Comparison of ENCODE assay signal across 1 cellular context in the genomic region with DNA sequence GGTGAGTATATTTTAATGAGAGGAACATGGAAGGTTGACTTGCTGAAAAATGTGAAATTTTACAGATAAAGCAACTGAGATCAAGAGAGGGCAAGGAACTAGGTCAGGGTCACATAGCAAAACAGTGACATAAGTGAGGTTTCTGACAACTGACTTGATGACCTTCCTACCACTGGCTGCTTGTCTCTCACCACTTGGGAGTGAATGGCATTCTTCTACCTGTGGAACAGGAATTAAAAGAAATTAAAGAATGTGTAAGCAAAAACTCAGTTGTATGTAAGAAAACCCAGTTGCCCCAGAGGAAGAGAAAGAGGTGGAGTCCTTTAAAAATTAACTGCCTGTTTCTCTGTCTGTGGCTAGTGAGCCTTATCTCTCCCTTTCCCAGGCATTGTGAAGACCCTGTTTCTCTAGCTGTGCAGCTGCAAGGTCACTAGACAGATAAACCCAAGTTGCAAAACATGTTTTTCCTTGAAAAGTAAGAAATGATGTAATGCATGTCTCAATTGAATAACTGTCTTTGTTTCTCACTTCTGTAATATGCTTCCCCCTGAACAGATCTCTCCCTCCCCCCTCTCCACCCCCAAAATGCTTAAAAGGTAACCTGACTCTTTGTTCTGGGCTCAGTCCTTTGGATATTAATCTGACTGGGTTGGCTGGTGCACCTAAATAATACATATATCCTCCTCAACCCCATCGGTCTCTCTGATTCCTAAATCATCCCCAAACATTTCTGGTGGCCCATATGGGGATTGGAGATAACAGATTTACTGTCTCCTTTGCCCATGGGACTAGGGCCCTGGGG.
TF ChIP-seq lines count a peak whose summit lies in the region.

No MANE protein-coding gene starts in this region.

TF ChIP-seq in K562, 482 proteins besides CTCF, POLR2A, EP300 and RAD21 (continued from another document and continues in another):
- TF ChIP-seq, protein P1, sequence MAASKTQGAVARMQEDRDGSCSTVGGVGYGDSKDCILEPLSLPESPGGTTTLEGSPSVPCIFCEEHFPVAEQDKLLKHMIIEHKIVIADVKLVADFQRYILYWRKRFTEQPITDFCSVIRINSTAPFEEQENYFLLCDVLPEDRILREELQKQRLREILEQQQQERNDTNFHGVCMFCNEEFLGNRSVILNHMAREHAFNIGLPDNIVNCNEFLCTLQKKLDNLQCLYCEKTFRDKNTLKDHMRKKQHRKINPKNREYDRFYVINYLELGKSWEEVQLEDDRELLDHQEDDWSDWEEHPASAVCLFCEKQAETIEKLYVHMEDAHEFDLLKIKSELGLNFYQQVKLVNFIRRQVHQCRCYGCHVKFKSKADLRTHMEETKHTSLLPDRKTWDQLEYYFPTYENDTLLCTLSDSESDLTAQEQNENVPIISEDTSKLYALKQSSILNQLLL (CRISPR knock-in tag; IDR thresholded peaks at IDR 0.05; ENCODE audit: borderline replicate concordance) = no peak
- TF ChIP-seq, protein P2, sequence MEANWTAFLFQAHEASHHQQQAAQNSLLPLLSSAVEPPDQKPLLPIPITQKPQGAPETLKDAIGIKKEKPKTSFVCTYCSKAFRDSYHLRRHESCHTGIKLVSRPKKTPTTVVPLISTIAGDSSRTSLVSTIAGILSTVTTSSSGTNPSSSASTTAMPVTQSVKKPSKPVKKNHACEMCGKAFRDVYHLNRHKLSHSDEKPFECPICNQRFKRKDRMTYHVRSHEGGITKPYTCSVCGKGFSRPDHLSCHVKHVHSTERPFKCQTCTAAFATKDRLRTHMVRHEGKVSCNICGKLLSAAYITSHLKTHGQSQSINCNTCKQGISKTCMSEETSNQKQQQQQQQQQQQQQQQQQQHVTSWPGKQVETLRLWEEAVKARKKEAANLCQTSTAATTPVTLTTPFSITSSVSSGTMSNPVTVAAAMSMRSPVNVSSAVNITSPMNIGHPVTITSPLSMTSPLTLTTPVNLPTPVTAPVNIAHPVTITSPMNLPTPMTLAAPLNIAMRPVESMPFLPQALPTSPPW (CRISPR knock-in tag; IDR thresholded peaks at IDR 0.05) = peak; percentile 82
- TF ChIP-seq ZNF12 (CRISPR knock-in tag; IDR thresholded peaks at IDR 0.05) = no peak
- no peak for TF ChIP-seq MEF2A (IDR thresholded peaks at IDR 0.05; ENCODE audit: control insufficient read depth, low read depth, low read length)
- 0 out of 2 replicates have a peak, but pooled peaks have one; percentile 18 for TF ChIP-seq MEF2D (tag; conservative IDR thresholded peaks at IDR 0.05; ENCODE audit: low read depth)
- no peak for TF ChIP-seq GABPB1 (CRISPR knock-in tag; IDR thresholded peaks at IDR 0.05)
- peak; percentile 72 for TF ChIP-seq TAF7 (tag; IDR thresholded peaks at IDR 0.05)
- peak; percentile 96 for TF ChIP-seq CBFA2T3 (IDR thresholded peaks at IDR 0.05)
- no peak for TF ChIP-seq NR2F6 (CRISPR knock-in tag; IDR thresholded peaks at IDR 0.05)
- TF ChIP-seq SNRNP70 (optimal IDR thresholded peaks at IDR 0.05; ENCODE audit: low read depth, low read length) = no peak
- TF ChIP-seq ZNF696 (CRISPR knock-in tag; conservative IDR thresholded peaks at IDR 0.05) = no peak
- no peak for TF ChIP-seq NRF1 (conservative IDR thresholded peaks at IDR 0.05 in 1 of 2, IDR thresholded peaks at IDR 0.05 in 1 of 2)
- TF ChIP-seq ARID2 (IDR thresholded peaks at IDR 0.05) = no peak
- TF ChIP-seq ZNF57 (CRISPR knock-in tag; IDR thresholded peaks at IDR 0.05) = no peak
- no peak for TF ChIP-seq SREBF1 (IDR thresholded peaks at IDR 0.05; ENCODE audit: borderline replicate concordance, low read depth, low read length)
- TF ChIP-seq ZSCAN29 (IDR thresholded peaks at IDR 0.05) = no peak
- TF ChIP-seq, protein P3, sequence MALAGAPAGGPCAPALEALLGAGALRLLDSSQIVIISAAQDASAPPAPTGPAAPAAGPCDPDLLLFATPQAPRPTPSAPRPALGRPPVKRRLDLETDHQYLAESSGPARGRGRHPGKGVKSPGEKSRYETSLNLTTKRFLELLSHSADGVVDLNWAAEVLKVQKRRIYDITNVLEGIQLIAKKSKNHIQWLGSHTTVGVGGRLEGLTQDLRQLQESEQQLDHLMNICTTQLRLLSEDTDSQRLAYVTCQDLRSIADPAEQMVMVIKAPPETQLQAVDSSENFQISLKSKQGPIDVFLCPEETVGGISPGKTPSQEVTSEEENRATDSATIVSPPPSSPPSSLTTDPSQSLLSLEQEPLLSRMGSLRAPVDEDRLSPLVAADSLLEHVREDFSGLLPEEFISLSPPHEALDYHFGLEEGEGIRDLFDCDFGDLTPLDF (CRISPR knock-in tag; IDR thresholded peaks at IDR 0.05) = no peak
- TF ChIP-seq CBX5 (IDR thresholded peaks at IDR 0.05; ENCODE audit: borderline replicate concordance, low read depth) = no peak
- TF ChIP-seq ZBTB8A (IDR thresholded peaks at IDR 0.05; ENCODE audit: partially characterized antibody) = no peak
- TF ChIP-seq ADNP (tag; IDR thresholded peaks at IDR 0.05) = no peak
- no peak for TF ChIP-seq HIVEP1 (CRISPR knock-in tag; IDR thresholded peaks at IDR 0.05)
- peak; percentile 13; the same call in 1 of the 2 replicates for TF ChIP-seq MYC (IDR thresholded peaks at IDR 0.05; ENCODE audit: low read depth, low read length)
- TF ChIP-seq MYC (CRISPR knock-in tag; IDR thresholded peaks at IDR 0.05; ENCODE audit: borderline replicate concordance, low read depth) = 0 out of 2 replicates have a peak, but pooled peaks have one; percentile 22
- TF ChIP-seq, protein P4, sequence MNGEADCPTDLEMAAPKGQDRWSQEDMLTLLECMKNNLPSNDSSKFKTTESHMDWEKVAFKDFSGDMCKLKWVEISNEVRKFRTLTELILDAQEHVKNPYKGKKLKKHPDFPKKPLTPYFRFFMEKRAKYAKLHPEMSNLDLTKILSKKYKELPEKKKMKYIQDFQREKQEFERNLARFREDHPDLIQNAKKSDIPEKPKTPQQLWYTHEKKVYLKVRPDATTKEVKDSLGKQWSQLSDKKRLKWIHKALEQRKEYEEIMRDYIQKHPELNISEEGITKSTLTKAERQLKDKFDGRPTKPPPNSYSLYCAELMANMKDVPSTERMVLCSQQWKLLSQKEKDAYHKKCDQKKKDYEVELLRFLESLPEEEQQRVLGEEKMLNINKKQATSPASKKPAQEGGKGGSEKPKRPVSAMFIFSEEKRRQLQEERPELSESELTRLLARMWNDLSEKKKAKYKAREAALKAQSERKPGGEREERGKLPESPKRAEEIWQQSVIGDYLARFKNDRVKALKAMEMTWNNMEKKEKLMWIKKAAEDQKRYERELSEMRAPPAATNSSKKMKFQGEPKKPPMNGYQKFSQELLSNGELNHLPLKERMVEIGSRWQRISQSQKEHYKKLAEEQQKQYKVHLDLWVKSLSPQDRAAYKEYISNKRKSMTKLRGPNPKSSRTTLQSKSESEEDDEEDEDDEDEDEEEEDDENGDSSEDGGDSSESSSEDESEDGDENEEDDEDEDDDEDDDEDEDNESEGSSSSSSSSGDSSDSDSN (IDR thresholded peaks at IDR 0.05; ENCODE audit: borderline replicate concordance in 1 of 2, low read depth in 2 of 2, low read length in 2 of 2) = no peak
- TF ChIP-seq HSF4 (CRISPR knock-in tag; IDR thresholded peaks at IDR 0.05; ENCODE audit: borderline replicate concordance) = no peak
- peak; percentile 92 for TF ChIP-seq MTA2 (IDR thresholded peaks at IDR 0.05; ENCODE audit: low read depth)
- peak; percentile 96 for TF ChIP-seq FOXM1 (IDR thresholded peaks at IDR 0.05; ENCODE audit: low read depth)
- peak; percentile 61; the same call in 1 of the 2 replicates for TF ChIP-seq FOXM1 (CRISPR knock-in tag; IDR thresholded peaks at IDR 0.05; ENCODE audit: low read depth)
- TF ChIP-seq ZNF764 (CRISPR knock-in tag; IDR thresholded peaks at IDR 0.05; ENCODE audit: low read depth) = no peak
- no peak for TF ChIP-seq NFIX (CRISPR knock-in tag; IDR thresholded peaks at IDR 0.05; ENCODE audit: low read depth)
- no peak for TF ChIP-seq DIDO1 (tag; IDR thresholded peaks at IDR 0.05; ENCODE audit: low read depth)
- no peak for TF ChIP-seq COPS2 (conservative IDR thresholded peaks at IDR 0.05)
- TF ChIP-seq ZBTB7A (IDR thresholded peaks at IDR 0.05; ENCODE audit: borderline replicate concordance, control insufficient read depth, low read depth, low read length) = peak; percentile 59; the same call in 1 of the 2 replicates
- no peak for TF ChIP-seq GTF2A2 (tag; IDR thresholded peaks at IDR 0.05)
- TF ChIP-seq, protein P5, sequence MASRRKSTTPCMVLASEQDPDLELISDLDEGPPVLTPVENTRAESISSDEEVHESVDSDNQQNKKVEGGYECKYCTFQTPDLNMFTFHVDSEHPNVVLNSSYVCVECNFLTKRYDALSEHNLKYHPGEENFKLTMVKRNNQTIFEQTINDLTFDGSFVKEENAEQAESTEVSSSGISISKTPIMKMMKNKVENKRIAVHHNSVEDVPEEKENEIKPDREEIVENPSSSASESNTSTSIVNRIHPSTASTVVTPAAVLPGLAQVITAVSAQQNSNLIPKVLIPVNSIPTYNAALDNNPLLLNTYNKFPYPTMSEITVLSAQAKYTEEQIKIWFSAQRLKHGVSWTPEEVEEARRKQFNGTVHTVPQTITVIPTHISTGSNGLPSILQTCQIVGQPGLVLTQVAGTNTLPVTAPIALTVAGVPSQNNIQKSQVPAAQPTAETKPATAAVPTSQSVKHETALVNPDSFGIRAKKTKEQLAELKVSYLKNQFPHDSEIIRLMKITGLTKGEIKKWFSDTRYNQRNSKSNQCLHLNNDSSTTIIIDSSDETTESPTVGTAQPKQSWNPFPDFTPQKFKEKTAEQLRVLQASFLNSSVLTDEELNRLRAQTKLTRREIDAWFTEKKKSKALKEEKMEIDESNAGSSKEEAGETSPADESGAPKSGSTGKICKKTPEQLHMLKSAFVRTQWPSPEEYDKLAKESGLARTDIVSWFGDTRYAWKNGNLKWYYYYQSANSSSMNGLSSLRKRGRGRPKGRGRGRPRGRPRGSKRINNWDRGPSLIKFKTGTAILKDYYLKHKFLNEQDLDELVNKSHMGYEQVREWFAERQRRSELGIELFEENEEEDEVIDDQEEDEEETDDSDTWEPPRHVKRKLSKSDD (conservative IDR thresholded peaks at IDR 0.05; ENCODE audit: low read length) = no peak
- no peak for TF ChIP-seq U2AF1 (optimal IDR thresholded peaks at IDR 0.05; ENCODE audit: low read depth, low read length)
- TF ChIP-seq NBN (IDR thresholded peaks at IDR 0.05; ENCODE audit: low read depth) = no peak; the same call in 1 of the 2 replicates
- TF ChIP-seq, protein P6, sequence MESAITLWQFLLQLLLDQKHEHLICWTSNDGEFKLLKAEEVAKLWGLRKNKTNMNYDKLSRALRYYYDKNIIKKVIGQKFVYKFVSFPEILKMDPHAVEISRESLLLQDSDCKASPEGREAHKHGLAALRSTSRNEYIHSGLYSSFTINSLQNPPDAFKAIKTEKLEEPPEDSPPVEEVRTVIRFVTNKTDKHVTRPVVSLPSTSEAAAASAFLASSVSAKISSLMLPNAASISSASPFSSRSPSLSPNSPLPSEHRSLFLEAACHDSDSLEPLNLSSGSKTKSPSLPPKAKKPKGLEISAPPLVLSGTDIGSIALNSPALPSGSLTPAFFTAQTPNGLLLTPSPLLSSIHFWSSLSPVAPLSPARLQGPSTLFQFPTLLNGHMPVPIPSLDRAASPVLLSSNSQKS (CRISPR knock-in tag; IDR thresholded peaks at IDR 0.05) = 0 out of 2 replicates have a peak, but pooled peaks have one; percentile 33
- TF ChIP-seq, protein P7, sequence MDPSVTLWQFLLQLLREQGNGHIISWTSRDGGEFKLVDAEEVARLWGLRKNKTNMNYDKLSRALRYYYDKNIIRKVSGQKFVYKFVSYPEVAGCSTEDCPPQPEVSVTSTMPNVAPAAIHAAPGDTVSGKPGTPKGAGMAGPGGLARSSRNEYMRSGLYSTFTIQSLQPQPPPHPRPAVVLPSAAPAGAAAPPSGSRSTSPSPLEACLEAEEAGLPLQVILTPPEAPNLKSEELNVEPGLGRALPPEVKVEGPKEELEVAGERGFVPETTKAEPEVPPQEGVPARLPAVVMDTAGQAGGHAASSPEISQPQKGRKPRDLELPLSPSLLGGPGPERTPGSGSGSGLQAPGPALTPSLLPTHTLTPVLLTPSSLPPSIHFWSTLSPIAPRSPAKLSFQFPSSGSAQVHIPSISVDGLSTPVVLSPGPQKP (CRISPR knock-in tag; IDR thresholded peaks at IDR 0.05) = no peak
- TF ChIP-seq ZNF175 (CRISPR knock-in tag; IDR thresholded peaks at IDR 0.05; ENCODE audit: low read depth) = peak; percentile 66
- TF ChIP-seq CCAR2 (IDR thresholded peaks at IDR 0.05; ENCODE audit: low read depth, low read length) = no peak
- no peak for TF ChIP-seq TGIF2 (CRISPR knock-in tag; IDR thresholded peaks at IDR 0.05)
- TF ChIP-seq RHOXF2B (CRISPR knock-in tag; conservative IDR thresholded peaks at IDR 0.05) = no peak
- TF ChIP-seq MAFG (tag; conservative IDR thresholded peaks at IDR 0.05) = 0 out of 2 replicates have a peak, but pooled peaks have one; percentile 19
- TF ChIP-seq, protein P8, sequence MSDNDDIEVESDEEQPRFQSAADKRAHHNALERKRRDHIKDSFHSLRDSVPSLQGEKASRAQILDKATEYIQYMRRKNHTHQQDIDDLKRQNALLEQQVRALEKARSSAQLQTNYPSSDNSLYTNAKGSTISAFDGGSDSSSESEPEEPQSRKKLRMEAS (CRISPR knock-in tag; IDR thresholded peaks at IDR 0.05) = no peak
- TF ChIP-seq, protein P9, sequence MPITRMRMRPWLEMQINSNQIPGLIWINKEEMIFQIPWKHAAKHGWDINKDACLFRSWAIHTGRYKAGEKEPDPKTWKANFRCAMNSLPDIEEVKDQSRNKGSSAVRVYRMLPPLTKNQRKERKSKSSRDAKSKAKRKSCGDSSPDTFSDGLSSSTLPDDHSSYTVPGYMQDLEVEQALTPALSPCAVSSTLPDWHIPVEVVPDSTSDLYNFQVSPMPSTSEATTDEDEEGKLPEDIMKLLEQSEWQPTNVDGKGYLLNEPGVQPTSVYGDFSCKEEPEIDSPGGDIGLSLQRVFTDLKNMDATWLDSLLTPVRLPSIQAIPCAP (CRISPR knock-in tag; IDR thresholded peaks at IDR 0.05; ENCODE audit: borderline replicate concordance) = no peak
- TF ChIP-seq, protein P10, sequence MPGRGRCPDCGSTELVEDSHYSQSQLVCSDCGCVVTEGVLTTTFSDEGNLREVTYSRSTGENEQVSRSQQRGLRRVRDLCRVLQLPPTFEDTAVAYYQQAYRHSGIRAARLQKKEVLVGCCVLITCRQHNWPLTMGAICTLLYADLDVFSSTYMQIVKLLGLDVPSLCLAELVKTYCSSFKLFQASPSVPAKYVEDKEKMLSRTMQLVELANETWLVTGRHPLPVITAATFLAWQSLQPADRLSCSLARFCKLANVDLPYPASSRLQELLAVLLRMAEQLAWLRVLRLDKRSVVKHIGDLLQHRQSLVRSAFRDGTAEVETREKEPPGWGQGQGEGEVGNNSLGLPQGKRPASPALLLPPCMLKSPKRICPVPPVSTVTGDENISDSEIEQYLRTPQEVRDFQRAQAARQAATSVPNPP (IDR thresholded peaks at IDR 0.05; ENCODE audit: borderline replicate concordance, insufficient read depth, insufficient read length) = no peak
- TF ChIP-seq ZNF436 (CRISPR knock-in tag; IDR thresholded peaks at IDR 0.05) = no peak
- TF ChIP-seq BRD4 (IDR thresholded peaks at IDR 0.05) = 0 out of 2 replicates have a peak, but pooled peaks have one; percentile 76
- TF ChIP-seq, protein P11, sequence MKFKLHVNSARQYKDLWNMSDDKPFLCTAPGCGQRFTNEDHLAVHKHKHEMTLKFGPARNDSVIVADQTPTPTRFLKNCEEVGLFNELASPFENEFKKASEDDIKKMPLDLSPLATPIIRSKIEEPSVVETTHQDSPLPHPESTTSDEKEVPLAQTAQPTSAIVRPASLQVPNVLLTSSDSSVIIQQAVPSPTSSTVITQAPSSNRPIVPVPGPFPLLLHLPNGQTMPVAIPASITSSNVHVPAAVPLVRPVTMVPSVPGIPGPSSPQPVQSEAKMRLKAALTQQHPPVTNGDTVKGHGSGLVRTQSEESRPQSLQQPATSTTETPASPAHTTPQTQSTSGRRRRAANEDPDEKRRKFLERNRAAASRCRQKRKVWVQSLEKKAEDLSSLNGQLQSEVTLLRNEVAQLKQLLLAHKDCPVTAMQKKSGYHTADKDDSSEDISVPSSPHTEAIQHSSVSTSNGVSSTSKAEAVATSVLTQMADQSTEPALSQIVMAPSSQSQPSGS (CRISPR knock-in tag; IDR thresholded peaks at IDR 0.05) = peak; percentile 58; the same call in 1 of the 2 replicates
- peak; percentile 92 to 94 for TF ChIP-seq TRIM24 (IDR thresholded peaks at IDR 0.05)
- no peak for TF ChIP-seq ZC3H8 (IDR thresholded peaks at IDR 0.05)
